In the genomic region with DNA sequence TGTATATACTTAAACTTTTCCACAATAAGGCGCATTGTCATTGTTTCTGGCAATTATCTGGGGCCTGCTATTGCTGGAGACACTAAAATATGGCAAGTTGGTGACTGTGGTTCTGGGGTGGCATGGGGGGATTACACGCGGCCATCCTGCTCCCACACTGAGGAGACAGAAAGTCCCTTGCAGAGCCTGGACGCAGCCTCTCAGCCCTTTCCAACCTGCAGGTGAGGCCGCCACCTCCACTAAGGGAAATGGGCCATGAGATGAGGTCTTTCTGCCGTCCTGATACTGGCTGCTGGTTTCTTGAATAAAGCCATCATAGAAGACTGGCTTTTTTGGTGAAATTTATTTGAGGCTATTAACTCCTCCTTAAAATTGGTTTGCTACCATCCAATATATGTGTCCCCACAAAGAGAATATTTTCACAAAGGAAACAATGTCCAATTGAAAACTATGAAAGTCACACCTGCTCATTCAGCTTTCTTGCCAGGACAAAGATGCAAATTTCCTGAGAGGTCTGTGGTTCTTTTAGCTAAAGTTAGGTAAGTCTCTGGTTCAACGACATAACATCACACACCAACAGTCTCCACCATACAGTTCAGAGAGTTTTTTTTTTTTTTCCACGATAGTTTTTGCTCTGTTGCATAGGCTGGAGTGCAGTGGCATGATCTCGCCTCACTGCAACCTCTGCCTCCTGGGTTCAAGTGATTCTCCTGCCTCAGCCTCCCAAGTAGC, we compare ENCODE assay signal across 18 cellular contexts. TPM values are rescaled to one million over a fixed set of nuclear protein-coding genes. Genes with fewer than 3 reads are reported as not detected.
A peak's percentile ranks its signal among the peaks of the same experiment; 100 is the strongest.
DNase-seq lines count a peak whose midpoint lies in the region; ATAC-seq and TF ChIP-seq lines count a peak whose summit lies in the region.
"Had no signal": no experiment of that assay in that cellular context is flagged by ENCODE, and none has a peak within 500 bp of the region (broad histone marks: within the 10 kb centered on the region; RNA-seq: fewer than 3 reads in every experiment).

No MANE protein-coding gene starts in this region.

- no peaks in the 10 kb centered on the region for H3K9me3 Mint-ChIP-seq in CD8-positive, alpha-beta T cell
- H3K9me3 Mint-ChIP-seq: central memory CD8-positive, alpha-beta T cell had no signal

- peaks cover 0 to 9% (median 0%) of the 10 kb centered on the region in 6 donors for H3K4me1 ChIP-seq in spleen
- no peaks in the 10 kb centered on the region; the same call in 1 of the 2 replicates for H3K4me1 ChIP-seq in PC-3 (ENCODE audit: insufficient read depth, low read length)
- H3K4me1 ChIP-seq in CD8-positive, alpha-beta T cell (ENCODE audit: insufficient read depth, low read length), result no peaks in the 10 kb centered on the region
- H3K4me1 ChIP-seq in smooth muscle cell (ENCODE audit: low read depth), result peaks cover 7% of the 10 kb centered on the region
- H3K4me1 ChIP-seq: BLaER1, vagina had no signal

- TF ChIP-seq CTCF in spleen (IDR thresholded peaks at IDR 0.05 in 8 of 11, conservative IDR thresholded peaks at IDR 0.05 in 3 of 11), result no peak
- no peak for TF ChIP-seq CTCF in PC-3 (conservative IDR thresholded peaks at IDR 0.05; ENCODE audit: low read depth, low read length)
- TF ChIP-seq CTCF in CD8-positive, alpha-beta T cell (IDR thresholded peaks at IDR 0.05), result no peak
- TF ChIP-seq CTCF in smooth muscle cell (IDR thresholded peaks at IDR 0.05; ENCODE audit: borderline replicate concordance, insufficient read depth, poor library complexity, severe bottlenecking), result no peak

- H3K79me2 ChIP-seq in PC-3 (ENCODE audit: low read length) (0 out of 2 replicates have a peak, but pooled peaks cover 6% of the 10 kb centered on the region), smooth muscle cell (ENCODE audit: low read depth) (peaks cover 7% of the 10 kb centered on the region)

- H3K9me3 ChIP-seq in spleen (no peaks in the 10 kb centered on the region), PC-3 (ENCODE audit: low read length) (no peaks in the 10 kb centered on the region), smooth muscle cell (replicated peaks; ENCODE audit: low read depth) (no peaks in the 10 kb centered on the region)
- no peaks in the 10 kb centered on the region for H3K9me3 ChIP-seq in CD8-positive, alpha-beta T cell (ENCODE audit: low read length)
- H3K9me3 ChIP-seq: vagina had no signal

- no peak overlapping the region for H3K27ac ChIP-seq in spleen
- H3K27ac ChIP-seq in PC-3 (ENCODE audit: low read length), result no peak overlapping the region
- no peak overlapping the region for H3K27ac ChIP-seq in CD8-positive, alpha-beta T cell (ENCODE audit: low read depth, low read length)
- H3K27ac ChIP-seq in smooth muscle cell (ENCODE audit: low read depth), result no peak overlapping the region
- H3K27ac ChIP-seq: BLaER1, vagina had no signal

- H2AFZ ChIP-seq in PC-3 (ENCODE audit: low read length) (no peak overlapping the region), smooth muscle cell (ENCODE audit: low read depth) (no peak overlapping the region)

- no peaks in the 10 kb centered on the region for H3K27me3 ChIP-seq in spleen (replicated peaks in 1 of 7)
- H3K27me3 ChIP-seq in PC-3 (ENCODE audit: low read length), result no peaks in the 10 kb centered on the region
- no peaks in the 10 kb centered on the region for H3K27me3 ChIP-seq in CD8-positive, alpha-beta T cell (ENCODE audit: insufficient read depth, low read length)
- H3K27me3 ChIP-seq in smooth muscle cell (ENCODE audit: low read depth), result no peaks in the 10 kb centered on the region
- H3K27me3 ChIP-seq: BLaER1, vagina had no signal

- no TSS peak for BruUV-seq in PC-3 (replicated peaks; lab: Mats Ljungman, UMichigan)

- H3K36me3 ChIP-seq in spleen, result peaks cover 3 to 100% (median 93%) of the 10 kb centered on the region in 6 donors
- peaks cover 75% of the 10 kb centered on the region for H3K36me3 ChIP-seq in PC-3 (ENCODE audit: low read depth, low read length)
- H3K36me3 ChIP-seq in CD8-positive, alpha-beta T cell (ENCODE audit: insufficient read depth, low read length), result peaks cover 7% of the 10 kb centered on the region
- peaks cover 18% of the 10 kb centered on the region for H3K36me3 ChIP-seq in smooth muscle cell (ENCODE audit: low read depth)

- no peak for TF ChIP-seq POLR2A in spleen (IDR thresholded peaks at IDR 0.05)

- no peak overlapping the region for H3K27ac Mint-ChIP-seq in CD8-positive, alpha-beta T cell

- no peaks in the 10 kb centered on the region for H3K4me1 Mint-ChIP-seq in CD8-positive, alpha-beta T cell (ENCODE audit: low read depth)
- H3K4me1 Mint-ChIP-seq: central memory CD8-positive, alpha-beta T cell had no signal

- peak; percentile 67 for ATAC-seq in GM19035 (IDR thresholded peaks at IDR 0.05; ENCODE audit: unreplicated experiment)
- peak; percentile 57 for ATAC-seq in GM21717 (IDR thresholded peaks at IDR 0.05; ENCODE audit: unreplicated experiment)
- peak; percentile 50 for ATAC-seq in HG03280 (IDR thresholded peaks at IDR 0.05; ENCODE audit: unreplicated experiment)
- ATAC-seq in PC-3, result no peak
- no peak for ATAC-seq in CD8-positive, alpha-beta T cell
- ATAC-seq: stimulated activated naive CD8-positive, alpha-beta T cell treated with anti-CD3 and anti-CD28 coated beads, Interleukin-15, Interleukin-2, amounts not matched to agents 100 U/mL and 50 U/mL, for 24 hours had no signal

- CTCF ChIA-PET in PC-3 (lab: Charles Lee), result no interaction called here
- CTCF ChIA-PET in CD8-positive, alpha-beta T cell (lab: Charles Lee), result no interaction called here

- H3K4me3 ChIP-seq in spleen, result no peak overlapping the region
- H3K4me3 ChIP-seq in PC-3 (ENCODE audit: low read length), result no peak overlapping the region
- no peak overlapping the region for H3K4me3 ChIP-seq in CD8-positive, alpha-beta T cell (ENCODE audit: low read depth, low read length)
- no peak overlapping the region for H3K4me3 ChIP-seq in smooth muscle cell
- H3K4me3 ChIP-seq: BLaER1, vagina had no signal

- POLR2A ChIA-PET in PC-3 (lab: Charles Lee; ENCODE audit: unreplicated experiment), result no interaction called here
- POLR2A ChIA-PET in CD8-positive, alpha-beta T cell (lab: Charles Lee), result no interaction called here

- no peak overlapping the region for H3K4me3 Mint-ChIP-seq in CD8-positive, alpha-beta T cell
- H3K4me3 Mint-ChIP-seq: central memory CD8-positive, alpha-beta T cell had no signal

- intact Hi-C loops in spleen (cut with DNase I; ENCODE audit: low total_unique reads), result no loop called here
- intact Hi-C loops in PC-3 (cut with micrococcal nuclease), result no loop called here
- intact Hi-C loops in CD8-positive, alpha-beta T cell (cut with DNase I, micrococcal nuclease), result loop anchor here (2.0 to 10.0 kb wide), 3 partner anchors 107 to 325 kb away; no protein-coding TSS in a partner anchor

- WGBS in spleen, 5 donors, result 78 to 93% (median 88%) methylated on average over 9 of the region's 9 CpGs
- WGBS in smooth muscle cell (ENCODE audit: low lambda C conversion rate), result 96% methylated on average over 9 of the region's 9 CpGs

- H3K4me2 ChIP-seq in PC-3 (ENCODE audit: low read length) (no peak overlapping the region), smooth muscle cell (no peak overlapping the region)
- H3K4me2 ChIP-seq: BLaER1 had no signal

- H3K27me3 Mint-ChIP-seq in CD8-positive, alpha-beta T cell (ENCODE audit: low read depth), result no peaks in the 10 kb centered on the region
- H3K27me3 Mint-ChIP-seq: central memory CD8-positive, alpha-beta T cell had no signal

- H3K9me2 ChIP-seq in PC-3 (replicated peaks; ENCODE audit: low read length), result no peaks in the 10 kb centered on the region

- H4K20me1 ChIP-seq in PC-3 (ENCODE audit: low read length), result peaks cover 4% of the 10 kb centered on the region; the same call in 1 of the 2 replicates
- peaks cover 77% of the 10 kb centered on the region for H4K20me1 ChIP-seq in smooth muscle cell (ENCODE audit: low read depth)

- no peaks in the 10 kb centered on the region for H3F3A ChIP-seq in PC-3 (ENCODE audit: low read length, unreplicated experiment)
- H3F3A ChIP-seq in smooth muscle cell (ENCODE audit: low read depth), result peaks cover 9% of the 10 kb centered on the region

- peak; percentile 47 for DNase-seq in spleen
- no peak for DNase-seq in PC-3
- DNase-seq in CD8-positive, alpha-beta T cell, result no peak
- no peak for DNase-seq in smooth muscle cell (lab: John Stamatoyannopoulos, UW; ENCODE audit: unreplicated experiment)
- DNase-seq: activated CD4-positive, alpha-beta T cell treated with anti-CD3 and anti-CD28 coated beads for 1 hour; DND-41; KG1; midbrain; NCI-H1417 treated with DMSO at 0.1 percent for 48 hours; NCI-H524 treated with DMSO at 0.1 percent for 48 hours; nucleus accumbens; stimulated activated naive CD8-positive, alpha-beta T cell treated with anti-CD3 and anti-CD28 coated beads, Interleukin-15, Interleukin-2, amounts not matched to agents 100 U/mL and 50 U/mL, for 24 hours had no signal

- H3K36me3 Mint-ChIP-seq in CD8-positive, alpha-beta T cell, result peaks cover 85% of the 10 kb centered on the region

- H3K9ac ChIP-seq in PC-3 (ENCODE audit: low read length) (no peak overlapping the region), smooth muscle cell (ENCODE audit: low read depth) (no peak overlapping the region)
- H3K9ac ChIP-seq: BLaER1 had no signal

RNA-seq across cellular contexts. Expression of gene TXNDC5, which starts 13.0 kb away (rescaled TPM):
- 100 to 1,000 TPM; 125 to 645 (median 241) TPM for total RNA-seq in spleen
- polyA plus RNA-seq in spleen, result 10 to 100 TPM; 25.9 to 58.2 (median 48.7) TPM
- total RNA-seq in PC-3 (2014; rRNA removed), result 218 and 221 TPM in 2 replicates
- total RNA-seq in CD8-positive, alpha-beta T cell, result 1 to 10 TPM; 5.8 to 7.6 TPM
- total RNA-seq in smooth muscle cell, result 448 and 569 TPM in 2 replicates
- polyA plus RNA-seq in smooth muscle cell, result 368 and 576 TPM in 2 replicates

Comparison
In these comparisons a context has a peak if more than half of its experiments do, and no peak if none do; other contexts are left out.
1. ATAC-seq: peak in GM19035 (single experiment), GM21717 (single experiment) and HG03280 (single experiment); none in PC-3 (single experiment) and CD8-positive, alpha-beta T cell (single experiment).
2. RNA of gene TXNDC5, which starts 13.0 kb away (total RNA-seq): 448 to 569 TPM in smooth muscle cell, 125 to 645 TPM in spleen and 218 to 221 TPM in PC-3; 5.8 to 7.6 TPM in CD8-positive, alpha-beta T cell; every median in the first group is over 10 times any median in the second.
3. intact Hi-C loops: an anchor here in CD8-positive, alpha-beta T cell (2.0 to 10.0 kb wide); none called in spleen and PC-3.